ENCODE assay signal across 16 cellular contexts in the genomic region with DNA sequence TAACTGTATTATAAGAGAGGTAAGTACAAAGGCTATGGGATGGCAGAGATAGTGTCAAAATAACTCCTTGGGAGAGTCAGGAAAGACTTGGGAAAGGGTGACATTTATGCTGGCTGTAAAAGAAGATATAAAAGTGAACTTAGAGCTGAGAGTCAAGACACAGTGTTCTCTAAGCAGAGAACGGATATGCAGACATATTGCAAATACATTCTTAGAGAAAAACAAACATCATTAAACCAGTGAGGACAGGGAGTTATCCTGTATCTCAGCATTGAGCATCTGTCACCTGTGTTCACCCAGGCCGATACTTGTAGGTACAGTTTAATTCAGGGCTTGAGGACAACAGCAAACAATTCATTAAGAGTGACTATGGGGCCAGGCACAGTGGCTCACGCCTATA. TPM values are rescaled to one million over a fixed set of nuclear protein-coding genes. Genes with fewer than 3 reads are reported as not detected.
DNase-seq lines count a peak whose midpoint lies in the region; ATAC-seq and FAIRE-seq lines count a peak whose summit lies in the region.
"Had no signal": no experiment of that assay in that cellular context is flagged by ENCODE, and none has a peak within 500 bp of the region (broad histone marks: within the 10 kb centered on the region; RNA-seq: fewer than 3 reads in every experiment).

No MANE protein-coding gene starts in this region.

- DNase-seq in NCI-H748 (lab: John Stamatoyannopoulos, UW; ENCODE audit: unreplicated experiment): peak; percentile 2
- DNase-seq in NCI-H748 treated with DMSO at 0.1 percent for 48 hours (lab: John Stamatoyannopoulos, UW): no peak
- DNase-seq in DMS53 treated with DMSO at 0.1 percent for 48 hours (lab: John Stamatoyannopoulos, UW; ENCODE audit: unreplicated experiment): peak; percentile 12
- no peak for DNase-seq in left ventricle myocardium superior
- DNase-seq: ACHN; CD4-positive, alpha-beta T cell; COR-L47; H7; IMR-90 had no signal

- peak; percentile 90 for FAIRE-seq in islet of Langerhans (lab: Jason Lieb, UNC)
- FAIRE-seq: GM12878, GM18507 had no signal

- intact Hi-C loops in left ventricle myocardium superior (cut with micrococcal nuclease): no loop called here

- ATAC-seq in HG02623 (IDR thresholded peaks at IDR 0.05; ENCODE audit: unreplicated experiment) (no peak), left ventricle myocardium superior (no peak), GM18858 (IDR thresholded peaks at IDR 0.05; ENCODE audit: unreplicated experiment) (no peak)
- ATAC-seq: GM12878, GM23338 had no signal

RNA-seq across cellular contexts. Expression of gene ACP3, which starts 49.6 kb away (rescaled TPM):
- 1.1 TPM for total RNA-seq in left ventricle myocardium superior
- total RNA-seq: A172; CD4-positive, alpha-beta T cell; GM12878 had no signal

Comparison
In these comparisons a context has a peak if more than half of its experiments do, and no peak if none do; other contexts are left out.
1. DNase-seq: peak in NCI-H748 (single experiment) and DMS53 treated with DMSO at 0.1 percent for 48 hours (single experiment); none in NCI-H748 treated with DMSO at 0.1 percent for 48 hours (single experiment) and left ventricle myocardium superior (single experiment).